8 cellular contexts compared by ENCODE assay signal in genomic region chr1:41783189-41783639, GRCh38.
DNase-seq lines count a peak whose midpoint lies in the region; ATAC-seq and TF ChIP-seq lines count a peak whose summit lies in the region.

No MANE protein-coding gene starts in this region.

- H3K27me3 ChIP-seq in heart right ventricle = no peaks in the 10 kb centered on the region
- H3K27me3 ChIP-seq in Peyer's patch = no peaks in the 10 kb centered on the region

- H3K4me1 ChIP-seq in heart right ventricle = peaks cover 0 to 24% (median 0%) of the 10 kb centered on the region in 9 donors
- no peaks in the 10 kb centered on the region for H3K4me1 ChIP-seq in Peyer's patch

- H3K4me3 ChIP-seq in heart right ventricle (no peak overlapping the region), Peyer's patch (no peak overlapping the region)

- TF ChIP-seq CTCF in heart right ventricle (IDR thresholded peaks at IDR 0.05) (no peak), Peyer's patch (IDR thresholded peaks at IDR 0.05) (no peak)

- no peaks in the 10 kb centered on the region for H3K9me3 ChIP-seq in heart right ventricle
- no peaks in the 10 kb centered on the region for H3K9me3 ChIP-seq in Peyer's patch

- WGBS in heart right ventricle, 2 donors = 77 to 82% methylated on average over 11 of the region's 11 CpGs

- no peak for TF ChIP-seq POLR2A in Peyer's patch (IDR thresholded peaks at IDR 0.05)

- no peak for ATAC-seq in heart right ventricle

- no peak overlapping the region for H3K27ac ChIP-seq in heart right ventricle
- H3K27ac ChIP-seq in Peyer's patch = no peak overlapping the region

- H3K36me3 ChIP-seq in heart right ventricle (no peaks in the 10 kb centered on the region), Peyer's patch (no peaks in the 10 kb centered on the region)

- intact Hi-C loops in heart right ventricle (cut with DNase I) = loop anchor here in 2 of 10 donors (5.0 to 10.0 kb wide), 2 partner anchors 208 to 211 kb away; no protein-coding TSS in a partner anchor

- DNase-seq in EH (ENCODE audit: low read depth) (peak; percentile 92), NCI-H2227 treated with DMSO at 0.1 percent for 48 hours (lab: John Stamatoyannopoulos, UW) (peak; percentile 65), dedifferentiated amniotic fluid mesenchymal stem cell (ENCODE audit: extremely low spot score) (peak; percentile 80), renal cortical epithelial cell (ENCODE audit: low read depth) (peak; percentile 97), NCI-H82 (lab: John Stamatoyannopoulos, UW) (no peak), NCI-H1436 treated with DMSO at 0.1 percent for 48 hours (lab: John Stamatoyannopoulos, UW) (no peak), heart right ventricle (no peak), Peyer's patch (no peak)

Comparison
In these comparisons a context has a peak if more than half of its experiments do, and no peak if none do; other contexts are left out.
1. DNase-seq: peak in EH (single experiment), NCI-H2227 treated with DMSO at 0.1 percent for 48 hours (single experiment), dedifferentiated amniotic fluid mesenchymal stem cell (single experiment) and renal cortical epithelial cell (single experiment); none in NCI-H82 (single experiment), NCI-H1436 treated with DMSO at 0.1 percent for 48 hours (single experiment), heart right ventricle (0 of 2) and Peyer's patch (0 of 3).